1 cellular context compared by ENCODE assay signal in the genomic region with DNA sequence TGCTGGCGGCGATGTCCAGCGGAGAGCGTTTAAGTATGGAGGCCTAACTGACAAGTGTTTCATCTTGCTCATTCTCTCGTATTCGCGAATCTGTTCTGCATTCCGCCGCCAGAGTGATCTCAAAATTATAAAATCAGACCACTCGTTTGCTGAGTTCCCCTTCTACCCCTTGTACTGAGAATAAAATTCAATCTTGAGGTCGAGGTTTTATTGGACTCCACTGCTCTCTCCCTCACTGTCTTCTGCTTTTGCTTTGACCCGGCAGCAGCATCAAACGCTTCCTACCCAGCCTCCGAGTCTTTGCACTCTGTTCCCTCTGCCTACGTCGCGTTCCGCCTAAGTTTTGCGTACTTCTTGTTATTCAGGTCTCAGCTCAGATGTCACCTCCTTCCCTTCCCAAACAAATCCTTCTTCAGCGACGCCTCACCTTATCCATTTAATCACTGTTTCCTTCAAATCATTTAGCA.
A peak's percentile ranks its signal among the peaks of the same experiment; 100 is the strongest.
TF ChIP-seq lines count a peak whose summit lies in the region.

No MANE protein-coding gene starts in this region.

TF ChIP-seq in K562, 482 proteins besides CTCF, POLR2A, EP300 and RAD21 (continues in another document):
- TF ChIP-seq ZNF175 (CRISPR knock-in tag; IDR thresholded peaks at IDR 0.05; ENCODE audit: low read depth) (no peak), AFF4 (CRISPR knock-in tag; IDR thresholded peaks at IDR 0.05) (no peak), NFE2 (IDR thresholded peaks at IDR 0.05; ENCODE audit: low read depth) (no peak), CEBPB (tag; IDR thresholded peaks at IDR 0.05) (no peak), GTF2E2 (tag; IDR thresholded peaks at IDR 0.05) (no peak), COPS2 (conservative IDR thresholded peaks at IDR 0.05) (no peak), CREB5 (CRISPR knock-in tag; IDR thresholded peaks at IDR 0.05) (no peak), TGIF2 (CRISPR knock-in tag; IDR thresholded peaks at IDR 0.05) (no peak), ZNF589 (CRISPR knock-in tag; IDR thresholded peaks at IDR 0.05; ENCODE audit: low read depth) (no peak), ADNP (tag; IDR thresholded peaks at IDR 0.05) (no peak), ZFP1 (CRISPR knock-in tag; IDR thresholded peaks at IDR 0.05) (no peak), NONO (IDR thresholded peaks at IDR 0.05; ENCODE audit: low read depth in 2 of 2, low read length in 1 of 2) (no peak), AFF1 (IDR thresholded peaks at IDR 0.05; ENCODE audit: low read depth in 1 of 2, partially characterized antibody in 2 of 2) (no peak), ZNF184 (CRISPR knock-in tag; IDR thresholded peaks at IDR 0.05) (no peak), ZFP30 (CRISPR knock-in tag; IDR thresholded peaks at IDR 0.05; ENCODE audit: borderline replicate concordance) (no peak), CBFA2T3 (IDR thresholded peaks at IDR 0.05) (no peak), TFAM (CRISPR knock-in tag; conservative IDR thresholded peaks at IDR 0.05) (no peak), PRDM10 (IDR thresholded peaks at IDR 0.05; ENCODE audit: partially characterized antibody) (peak; percentile 38), ZNF124 (CRISPR knock-in tag; IDR thresholded peaks at IDR 0.05) (no peak), HNRNPUL1 (IDR thresholded peaks at IDR 0.05; ENCODE audit: low read length) (no peak), KLF6 (CRISPR knock-in tag; IDR thresholded peaks at IDR 0.05; ENCODE audit: borderline replicate concordance) (no peak), REST (CRISPR knock-in tag; IDR thresholded peaks at IDR 0.05; ENCODE audit: low read depth) (no peak), SMARCA4 (IDR thresholded peaks at IDR 0.05) (0 out of 2 replicates have a peak, but pooled peaks have one; percentile 28), BDP1 (IDR thresholded peaks at IDR 0.05; ENCODE audit: insufficient read depth, insufficient read length) (no peak), ZSCAN29 (IDR thresholded peaks at IDR 0.05) (no peak), SREBF2 (CRISPR knock-in tag; IDR thresholded peaks at IDR 0.05) (0 out of 2 replicates have a peak, but pooled peaks have one; percentile 82), THRB (CRISPR knock-in tag; conservative IDR thresholded peaks at IDR 0.05) (no peak), WHSC1 (IDR thresholded peaks at IDR 0.05; ENCODE audit: low read length) (no peak), CCAR2 (IDR thresholded peaks at IDR 0.05; ENCODE audit: low read depth, low read length) (no peak), SMARCE1 (IDR thresholded peaks at IDR 0.05) (peak; percentile 65; the same call in 1 of the 2 replicates)
- TF ChIP-seq, protein P1, sequence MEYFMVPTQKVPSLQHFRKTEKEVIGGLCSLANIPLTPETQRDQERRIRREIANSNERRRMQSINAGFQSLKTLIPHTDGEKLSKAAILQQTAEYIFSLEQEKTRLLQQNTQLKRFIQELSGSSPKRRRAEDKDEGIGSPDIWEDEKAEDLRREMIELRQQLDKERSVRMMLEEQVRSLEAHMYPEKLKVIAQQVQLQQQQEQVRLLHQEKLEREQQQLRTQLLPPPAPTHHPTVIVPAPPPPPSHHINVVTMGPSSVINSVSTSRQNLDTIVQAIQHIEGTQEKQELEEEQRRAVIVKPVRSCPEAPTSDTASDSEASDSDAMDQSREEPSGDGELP (CRISPR knock-in tag; IDR thresholded peaks at IDR 0.05; ENCODE audit: borderline replicate concordance): no peak
- TF ChIP-seq, protein P2, sequence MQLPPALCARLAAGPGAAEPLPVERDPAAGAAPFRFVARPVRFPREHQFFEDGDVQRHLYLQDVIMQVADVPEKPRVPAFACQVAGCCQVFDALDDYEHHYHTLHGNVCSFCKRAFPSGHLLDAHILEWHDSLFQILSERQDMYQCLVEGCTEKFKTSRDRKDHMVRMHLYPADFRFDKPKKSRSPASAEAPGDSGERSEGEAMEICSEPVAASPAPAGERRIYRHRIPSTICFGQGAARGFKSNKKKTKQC (CRISPR knock-in tag; IDR thresholded peaks at IDR 0.05): no peak
- TF ChIP-seq, protein P3, sequence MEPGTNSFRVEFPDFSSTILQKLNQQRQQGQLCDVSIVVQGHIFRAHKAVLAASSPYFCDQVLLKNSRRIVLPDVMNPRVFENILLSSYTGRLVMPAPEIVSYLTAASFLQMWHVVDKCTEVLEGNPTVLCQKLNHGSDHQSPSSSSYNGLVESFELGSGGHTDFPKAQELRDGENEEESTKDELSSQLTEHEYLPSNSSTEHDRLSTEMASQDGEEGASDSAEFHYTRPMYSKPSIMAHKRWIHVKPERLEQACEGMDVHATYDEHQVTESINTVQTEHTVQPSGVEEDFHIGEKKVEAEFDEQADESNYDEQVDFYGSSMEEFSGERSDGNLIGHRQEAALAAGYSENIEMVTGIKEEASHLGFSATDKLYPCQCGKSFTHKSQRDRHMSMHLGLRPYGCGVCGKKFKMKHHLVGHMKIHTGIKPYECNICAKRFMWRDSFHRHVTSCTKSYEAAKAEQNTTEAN (CRISPR knock-in tag; IDR thresholded peaks at IDR 0.05): no peak
- TF ChIP-seq, protein P4, sequence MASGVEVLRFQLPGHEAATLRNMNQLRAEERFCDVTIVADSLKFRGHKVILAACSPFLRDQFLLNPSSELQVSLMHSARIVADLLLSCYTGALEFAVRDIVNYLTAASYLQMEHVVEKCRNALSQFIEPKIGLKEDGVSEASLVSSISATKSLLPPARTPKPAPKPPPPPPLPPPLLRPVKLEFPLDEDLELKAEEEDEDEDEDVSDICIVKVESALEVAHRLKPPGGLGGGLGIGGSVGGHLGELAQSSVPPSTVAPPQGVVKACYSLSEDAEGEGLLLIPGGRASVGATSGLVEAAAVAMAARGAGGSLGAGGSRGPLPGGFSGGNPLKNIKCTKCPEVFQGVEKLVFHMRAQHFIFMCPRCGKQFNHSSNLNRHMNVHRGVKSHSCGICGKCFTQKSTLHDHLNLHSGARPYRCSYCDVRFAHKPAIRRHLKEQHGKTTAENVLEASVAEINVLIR (CRISPR knock-in tag; IDR thresholded peaks at IDR 0.05): no peak
